ENCODE assay signal across 8 cellular contexts in genomic region chr15:40282870-40283614, GRCh38. TPM values are rescaled to one million over a fixed set of nuclear protein-coding genes. Genes with fewer than 3 reads are reported as not detected.
DNase-seq lines count a peak whose midpoint lies in the region; ATAC-seq, FAIRE-seq and TF ChIP-seq lines count a peak whose summit lies in the region.

Gene ANKRD63, minus strand, starts transcription at chr15:40283064. Its CDS starts 478 bp downstream, at chr15:40282586.

- POLR2A ChIA-PET in CD4-positive, alpha-beta T cell (lab: Charles Lee), result interaction anchor here (0.9 to 3.1 kb wide), 3 partner anchors 24 to 171 kb away, joined by 3 to 28 read pairs (median 5); partner anchors contain the start of genes INAFM2 and PLCB2
- POLR2A ChIA-PET in WTC11 (lab: Charles Lee) (interaction anchor here (0.9 to 1.1 kb wide), 2 partner anchors 18 to 25 kb away, joined by 3 to 5 read pairs; partner anchors contain the start of gene PLCB2), H1 (lab: Charles Lee; ENCODE audit: partially characterized antibody) (interaction anchor here (0.9 to 3.5 kb wide), 8 partner anchors 8 to 40 kb away, joined by 3 to 16 read pairs (median 4); partner anchors contain the start of gene PLCB2)

- no peak for FAIRE-seq in H1 (lab: Jason Lieb, UNC)

- peaks cover 6% of the 10 kb centered on the region for H3K36me3 Mint-ChIP-seq in CD4-positive, alpha-beta T cell (ENCODE audit: low read depth)
- H3K36me3 Mint-ChIP-seq in WTC11 (no peaks in the 10 kb centered on the region), nephron progenitor cell (ENCODE audit: low read depth) (no peaks in the 10 kb centered on the region)

- no peak within 1 kb of the TSS for H3K14ac ChIP-seq in H1 (ENCODE audit: insufficient read length)

- peak in 7 of 10 experiments; percentile 11 to 54 (median 34) for DNase-seq in CD4-positive, alpha-beta T cell
- DNase-seq in HFF-Myc (ENCODE audit: extremely low read depth, low read depth) (no peak), WTC11 (ENCODE audit: low spot score) (no peak), H1 (ENCODE audit: low read depth in 1 of 2, low spot score in 2 of 2) (no peak), nephron progenitor cell (peak; percentile 60), NCI-H2029 treated with DMSO at 0.1 percent for 48 hours (lab: John Stamatoyannopoulos, UW) (no peak), middle frontal gyrus (ENCODE audit: extremely low spot score, low spot score) (no peak)

- no peaks in the 10 kb centered on the region for H3K9me3 Mint-ChIP-seq in CD4-positive, alpha-beta T cell
- no peaks in the 10 kb centered on the region for H3K9me3 Mint-ChIP-seq in WTC11
- H3K9me3 Mint-ChIP-seq in nephron progenitor cell, result no peaks in the 10 kb centered on the region

- H3K27ac ChIP-seq in CD4-positive, alpha-beta T cell (ENCODE audit: low read depth, low read length), result no peak within 1 kb of the TSS
- no peak within 1 kb of the TSS for H3K27ac ChIP-seq in H1 (ENCODE audit: low read depth, low read length)

- no peaks in the 10 kb centered on the region for H3K79me2 ChIP-seq in H1 (ENCODE audit: control insufficient read depth in 1 of 2, insufficient read depth in 2 of 2, low read length in 2 of 2)

- no peak within 1 kb of the TSS for H3K23ac ChIP-seq in H1 (ENCODE audit: insufficient read length)

- H2AFZ ChIP-seq in H1 (ENCODE audit: low read length), result peak within 1 kb of the TSS; percentile 49; the same call in 1 of the 2 replicates

- peak within 1 kb of the TSS; percentile 95 for H3K18ac ChIP-seq in H1 (ENCODE audit: extremely low read depth, low read length)

- H3K56ac ChIP-seq in H1 (replicated peaks; ENCODE audit: insufficient read length, low read depth, low read length), result no peak within 1 kb of the TSS

- TF ChIP-seq RAD21 in H1 (IDR thresholded peaks at IDR 0.05 in 1 of 2, conservative IDR thresholded peaks at IDR 0.05 in 1 of 2; ENCODE audit: low read depth in 2 of 2, low read length in 2 of 2), result no peak

- no peaks in the 10 kb centered on the region for H3K9me3 ChIP-seq in CD4-positive, alpha-beta T cell (ENCODE audit: control insufficient read depth, low read length)
- H3K9me3 ChIP-seq in H1 (ENCODE audit: insufficient read depth in 2 of 2, low read depth in 1 of 2, low read length in 1 of 2), result no peaks in the 10 kb centered on the region

- H2BK20ac ChIP-seq in H1 (ENCODE audit: low read length), result peak within 1 kb of the TSS; percentile 48; the same call in 1 of the 2 replicates

- H3K4ac ChIP-seq in H1 (replicated peaks; ENCODE audit: insufficient read length, low read depth, low read length), result no peak within 1 kb of the TSS

- TF ChIP-seq CTCF in CD4-positive, alpha-beta T cell (IDR thresholded peaks at IDR 0.05), result no peak
- TF ChIP-seq CTCF in HFF-Myc (IDR thresholded peaks at IDR 0.05; ENCODE audit: low read depth, low read length, missing control alignments) (no peak), WTC11 (IDR thresholded peaks at IDR 0.05) (no peak), H1 (IDR thresholded peaks at IDR 0.05; ENCODE audit: control extremely low read depth in 1 of 3, insufficient read depth in 1 of 3, low read depth in 1 of 3, low read length in 3 of 3) (no peak), nephron progenitor cell (IDR thresholded peaks at IDR 0.05) (no peak)

- H4K5ac ChIP-seq in H1 (ENCODE audit: insufficient read length, low read depth, low read length), result no peak within 1 kb of the TSS

- ATAC-seq in CD4-positive, alpha-beta T cell (ENCODE audit: poor library complexity), result peak; percentile 80
- ATAC-seq in WTC11, result no peak
- ATAC-seq in GM21786 (IDR thresholded peaks at IDR 0.05; ENCODE audit: unreplicated experiment), result no peak

- H2BK12ac ChIP-seq in H1 (ENCODE audit: low read depth, low read length), result peak within 1 kb of the TSS; percentile 90; the same call in 1 of the 2 replicates

- peaks cover 17 to 47% (median 34%) of the 10 kb centered on the region in 4 experiments for H3K4me1 ChIP-seq in H1 (replicated peaks in 1 of 4; ENCODE audit: control insufficient read depth in 3 of 4, insufficient read depth in 4 of 4, low read length in 3 of 4)

- peaks cover 24% of the 10 kb centered on the region for H3K27me3 ChIP-seq in CD4-positive, alpha-beta T cell (ENCODE audit: control insufficient read depth, insufficient read depth, low read length)
- peaks cover 40 to 69% (median 54%) of the 10 kb centered on the region in 4 experiments for H3K27me3 ChIP-seq in H1 (replicated peaks in 1 of 4; ENCODE audit: control insufficient read depth in 3 of 4, extremely low read depth in 1 of 4, insufficient read depth in 3 of 4, low read length in 3 of 4)

- H3K4me2 ChIP-seq in H1 (ENCODE audit: insufficient read depth in 1 of 2, low read depth in 2 of 2, low read length in 2 of 2), result peak within 1 kb of the TSS; percentile 78 to 97

- 1% methylated on average over 32 of the region's 76 CpGs; no CpG with 5 or more reads in 1 of the 2 experiments for WGBS in H1 (ENCODE audit: extremely low coverage in 1 of 2, insufficient coverage in 1 of 2, insufficient read length in 1 of 2, insufficient replicate concordance in 2 of 2, low coverage in 1 of 2, low lambda C conversion rate in 2 of 2, missing lambda C conversion rate in 1 of 2), 2 experiments

- intact Hi-C loops in CD4-positive, alpha-beta T cell (cut with DNase I, micrococcal nuclease), result loop anchor here in 1 of 2 experiments (5.0 kb wide), 1 partner anchor 39 kb away; the partner anchor contains the start of gene INAFM2

- peak within 1 kb of the TSS; percentile 58; the same call in 1 of the 2 replicates for H4K8ac ChIP-seq in H1 (ENCODE audit: extremely low read depth, insufficient read depth, low read length)

- peaks cover 4% of the 10 kb centered on the region for H3K4me1 Mint-ChIP-seq in CD4-positive, alpha-beta T cell (ENCODE audit: low read depth)
- H3K4me1 Mint-ChIP-seq in WTC11 (peaks cover 52% of the 10 kb centered on the region), nephron progenitor cell (peaks cover 42% of the 10 kb centered on the region)

- peak within 1 kb of the TSS; percentile 76 for H4K91ac ChIP-seq in H1 (replicated peaks; ENCODE audit: insufficient read length, low read length)

- peaks cover 0 to 15% (median 0%) of the 10 kb centered on the region in 4 experiments; a peak in 1 of 8 replicates for H3K36me3 ChIP-seq in H1 (ENCODE audit: control insufficient read depth in 2 of 4, insufficient read depth in 4 of 4, low read length in 3 of 4)

- CTCF ChIA-PET in CD4-positive, alpha-beta T cell (lab: Charles Lee), result interaction anchor here (1.0 to 3.4 kb wide), 8 partner anchors 8 to 176 kb away, joined by 3 to 15 read pairs (median 4); partner anchors contain the start of genes INAFM2, IVD and PLCB2
- CTCF ChIA-PET in WTC11 (lab: Charles Lee) (interaction anchor here (0.8 to 13.0 kb wide), 12 partner anchors 8 to 223 kb away, joined by 3 to 341 read pairs (median 4); partner anchors contain the start of genes CCDC9B and PLCB2), H1 (lab: Charles Lee; ENCODE audit: partially characterized antibody) (interaction anchor here (0.6 to 16.2 kb wide), 11 partner anchors 9 to 559 kb away, joined by 3 to 518 read pairs (median 4); partner anchors contain the start of genes CCDC9B, INAFM2 and PLCB2)

- peak within 1 kb of the TSS; percentile 60; the same call in 1 of the 2 replicates for H2BK5ac ChIP-seq in H1 (ENCODE audit: low read depth, low read length)

- no peak within 1 kb of the TSS for H3K9ac ChIP-seq in H1 (replicated peaks in 1 of 4; ENCODE audit: extremely low read depth in 1 of 4, low read depth in 3 of 4, low read length in 3 of 4)

- peak within 1 kb of the TSS; percentile 61; the same call in 1 of the 2 replicates for H2BK15ac ChIP-seq in H1 (ENCODE audit: low read length)

- H3K27ac Mint-ChIP-seq in CD4-positive, alpha-beta T cell, result no peak within 1 kb of the TSS
- H3K27ac Mint-ChIP-seq in WTC11, result no peak within 1 kb of the TSS
- H3K27ac Mint-ChIP-seq in nephron progenitor cell, result no peak within 1 kb of the TSS

- H2AK5ac ChIP-seq in H1 (ENCODE audit: low read depth, low read length), result no peak within 1 kb of the TSS

- TF ChIP-seq POLR2A in H1 (IDR thresholded peaks at IDR 0.05; ENCODE audit: control extremely low read depth in 1 of 2, low read depth in 2 of 2, low read length in 2 of 2), result no peak

- H3K4me3 Mint-ChIP-seq in CD4-positive, alpha-beta T cell, result peak within 1 kb of the TSS; percentile 69
- peak within 1 kb of the TSS; percentile 63 for H3K4me3 Mint-ChIP-seq in WTC11
- peak within 1 kb of the TSS; percentile 55 for H3K4me3 Mint-ChIP-seq in nephron progenitor cell

- H3K4me3 ChIP-seq in HFF-Myc (replicated peaks; ENCODE audit: low read depth, low read length) (peak within 1 kb of the TSS; percentile 21), H1 (ENCODE audit: extremely low read depth in 1 of 4, insufficient read depth in 2 of 4, low read depth in 3 of 4, low read length in 4 of 4) (peak within 1 kb of the TSS; percentile 21 to 61 (median 32))

- TF ChIP-seq EP300 in H1 (IDR thresholded peaks at IDR 0.05; ENCODE audit: borderline replicate concordance in 1 of 2, low read depth in 2 of 2, low read length in 2 of 2), result no peak

- peaks cover 22% of the 10 kb centered on the region; the same call in 1 of the 2 replicates for H3K23me2 ChIP-seq in H1 (ENCODE audit: low read depth, low read length)

- H2BK120ac ChIP-seq in H1 (replicated peaks; ENCODE audit: low read depth, low read length), result no peak within 1 kb of the TSS

- H3K27me3 Mint-ChIP-seq in CD4-positive, alpha-beta T cell, result peaks cover 30% of the 10 kb centered on the region
- H3K27me3 Mint-ChIP-seq in WTC11 (ENCODE audit: low read depth) (peaks cover 75% of the 10 kb centered on the region), nephron progenitor cell (ENCODE audit: low read depth, poor library complexity) (peaks cover 94% of the 10 kb centered on the region)

- H3K79me1 ChIP-seq in H1 (ENCODE audit: low read depth, low read length), result no peaks in the 10 kb centered on the region; the same call in 1 of the 2 replicates

- no peaks in the 10 kb centered on the region for H4K20me1 ChIP-seq in H1 (replicated peaks in 1 of 2; ENCODE audit: control insufficient read depth in 1 of 2, insufficient read depth in 2 of 2, low read length in 2 of 2)

TF ChIP-seq in WTC11, 78 proteins besides CTCF, POLR2A, EP300 and RAD21 (continues in another document):
- no peak for TF ChIP-seq ETV6 (CRISPR knock-in tag; IDR thresholded peaks at IDR 0.05)
- no peak for TF ChIP-seq ZNF121 (CRISPR knock-in tag; IDR thresholded peaks at IDR 0.05)

TF ChIP-seq in H1, 55 proteins besides CTCF, POLR2A, EP300 and RAD21 (continues in another document):
- TF ChIP-seq EZH2 (IDR thresholded peaks at IDR 0.05; ENCODE audit: low read depth, low read length, severe bottlenecking), result peak; percentile 83

RNA-seq across cellular contexts. Expression of gene ANKRD63, which starts in this region (rescaled TPM):
- not detected for total RNA-seq in CD4-positive, alpha-beta T cell
- 1.2 to 1.7 TPM (median 1.4 TPM) in 3 replicates for total RNA-seq in WTC11 (2021)
- 0.26 TPM in 1 of 2 replicates, not detected in the other for total RNA-seq in H1 (2021; fragmentation: NEBNext Ultra II Directional; extraction: Animal tissue kit (Norgen Biotek cat#: 25700))
- polyA plus RNA-seq in H1 (2011; rRNA removed), result 0.16 and 0.18 TPM in 2 replicates
- polyA plus RNA-seq in H1 (2011; cell fraction: cytosol; rRNA removed), result 0.22 TPM
- polyA plus RNA-seq in H1 (2011; cell fraction: nucleus; rRNA removed), result 0.94 TPM
- polyA plus RNA-seq in H1 (2012, experiment 1 of 2), result 0.16 to 0.21 TPM in 2 of 4 replicates, not detected in the others
- not detected for polyA plus RNA-seq in H1 (2012, experiment 2 of 2)
- polyA plus RNA-seq in H1 (2013, experiment 1 of 2), result not detected
- polyA plus RNA-seq in H1 (2013, experiment 2 of 2), result 0.04 TPM
- polyA minus RNA-seq in H1 (2011; rRNA and poly(A)+ RNA removed), result not detected in 2 replicates
- not detected for polyA minus RNA-seq in H1 (2011; cell fraction: cytosol; rRNA and poly(A)+ RNA removed)
- 2.1 TPM for polyA minus RNA-seq in H1 (2011; cell fraction: nucleus; rRNA and poly(A)+ RNA removed)

Comparison
In these comparisons a context has a peak if more than half of its experiments do, and no peak if none do; other contexts are left out.
1. Peak in DNase-seq and ATAC-seq in CD4-positive, alpha-beta T cell; RNA of the gene not detected or under 1 TPM.